Comparison of ENCODE assay signal across 1 cellular context in genomic region chr1:38990746-38991637, GRCh38.
TF ChIP-seq lines count a peak whose summit lies in the region.

A gene with protein sequence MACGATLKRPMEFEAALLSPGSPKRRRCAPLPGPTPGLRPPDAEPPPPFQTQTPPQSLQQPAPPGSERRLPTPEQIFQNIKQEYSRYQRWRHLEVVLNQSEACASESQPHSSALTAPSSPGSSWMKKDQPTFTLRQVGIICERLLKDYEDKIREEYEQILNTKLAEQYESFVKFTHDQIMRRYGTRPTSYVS (plus strand): TSS chr1:38991276. CDS start chr1:38991381, 105 bp downstream.

TF ChIP-seq in HEK293, 187 proteins besides CTCF, POLR2A, EP300 and RAD21 (continued from another document and continues in another):
- TF ChIP-seq, protein P1, sequence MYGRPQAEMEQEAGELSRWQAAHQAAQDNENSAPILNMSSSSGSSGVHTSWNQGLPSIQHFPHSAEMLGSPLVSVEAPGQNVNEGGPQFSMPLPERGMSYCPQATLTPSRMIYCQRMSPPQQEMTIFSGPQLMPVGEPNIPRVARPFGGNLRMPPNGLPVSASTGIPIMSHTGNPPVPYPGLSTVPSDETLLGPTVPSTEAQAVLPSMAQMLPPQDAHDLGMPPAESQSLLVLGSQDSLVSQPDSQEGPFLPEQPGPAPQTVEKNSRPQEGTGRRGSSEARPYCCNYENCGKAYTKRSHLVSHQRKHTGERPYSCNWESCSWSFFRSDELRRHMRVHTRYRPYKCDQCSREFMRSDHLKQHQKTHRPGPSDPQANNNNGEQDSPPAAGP (tag by site-specific recombination; IDR thresholded peaks at IDR 0.05) = peak; percentile 86
- TF ChIP-seq BCL11B (tag by site-specific recombination; IDR thresholded peaks at IDR 0.05; ENCODE audit: low read depth) = 0 out of 2 replicates have a peak, but pooled peaks have one; percentile 12
- TF ChIP-seq ZNF514 (tag by site-specific recombination; IDR thresholded peaks at IDR 0.05) = no peak
- TF ChIP-seq, protein P2, sequence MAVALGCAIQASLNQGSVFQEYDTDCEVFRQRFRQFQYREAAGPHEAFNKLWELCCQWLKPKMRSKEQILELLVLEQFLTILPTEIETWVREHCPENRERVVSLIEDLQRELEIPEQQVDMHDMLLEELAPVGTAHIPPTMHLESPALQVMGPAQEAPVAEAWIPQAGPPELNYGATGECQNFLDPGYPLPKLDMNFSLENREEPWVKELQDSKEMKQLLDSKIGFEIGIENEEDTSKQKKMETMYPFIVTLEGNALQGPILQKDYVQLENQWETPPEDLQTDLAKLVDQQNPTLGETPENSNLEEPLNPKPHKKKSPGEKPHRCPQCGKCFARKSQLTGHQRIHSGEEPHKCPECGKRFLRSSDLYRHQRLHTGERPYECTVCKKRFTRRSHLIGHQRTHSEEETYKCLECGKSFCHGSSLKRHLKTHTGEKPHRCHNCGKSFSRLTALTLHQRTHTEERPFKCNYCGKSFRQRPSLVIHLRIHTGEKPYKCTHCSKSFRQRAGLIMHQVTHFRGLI (tag by site-specific recombination; IDR thresholded peaks at IDR 0.05) = no peak
- TF ChIP-seq ZNF501 (tag by site-specific recombination; IDR thresholded peaks at IDR 0.05) = no peak
- no peak for TF ChIP-seq ZNF302 (tag by site-specific recombination; IDR thresholded peaks at IDR 0.05; ENCODE audit: low read depth)
- no peak for TF ChIP-seq ZNF473 (tag by site-specific recombination; IDR thresholded peaks at IDR 0.05)
- peak; percentile 42; the same call in 1 of the 2 replicates for TF ChIP-seq ZNF398 (tag by site-specific recombination; IDR thresholded peaks at IDR 0.05)
- peak; percentile 42; the same call in 1 of the 2 replicates for TF ChIP-seq ZNF677 (tag by site-specific recombination; IDR thresholded peaks at IDR 0.05)
- TF ChIP-seq ZSCAN23 (tag by site-specific recombination; IDR thresholded peaks at IDR 0.05) = no peak
- TF ChIP-seq ZNF692 (tag by site-specific recombination; IDR thresholded peaks at IDR 0.05) = peak; percentile 39
- TF ChIP-seq HIC1 (tag by site-specific recombination; IDR thresholded peaks at IDR 0.05) = no peak
- TF ChIP-seq ZBTB21 (tag by site-specific recombination; IDR thresholded peaks at IDR 0.05) = peak; percentile 33; the same call in 1 of the 2 replicates
- no peak for TF ChIP-seq ZNF654 (tag by site-specific recombination; IDR thresholded peaks at IDR 0.05; ENCODE audit: low read depth)
- TF ChIP-seq ZNF324 (tag by site-specific recombination; IDR thresholded peaks at IDR 0.05) = no peak
- TF ChIP-seq ZFP3 (tag by site-specific recombination; IDR thresholded peaks at IDR 0.05; ENCODE audit: low read depth) = no peak
- TF ChIP-seq, protein P3, sequence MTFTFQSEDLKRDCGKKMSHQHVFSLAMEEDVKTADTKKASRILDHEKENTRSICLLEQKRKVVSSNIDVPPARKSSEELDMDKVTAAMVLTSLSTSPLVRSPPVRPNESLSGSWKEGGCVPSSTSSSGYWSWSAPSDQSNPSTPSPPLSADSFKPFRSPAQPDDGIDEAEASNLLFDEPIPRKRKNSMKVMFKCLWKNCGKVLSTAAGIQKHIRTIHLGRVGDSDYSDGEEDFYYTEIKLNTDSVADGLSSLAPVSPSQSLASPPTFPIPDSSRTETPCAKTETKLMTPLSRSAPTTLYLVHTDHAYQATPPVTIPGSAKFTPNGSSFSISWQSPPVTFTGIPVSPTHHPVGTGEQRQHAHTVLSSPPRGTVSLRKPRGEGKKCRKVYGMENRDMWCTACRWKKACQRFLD (tag by site-specific recombination; IDR thresholded peaks at IDR 0.05) = no peak
- TF ChIP-seq ZNF26 (tag by site-specific recombination; IDR thresholded peaks at IDR 0.05) = no peak
- no peak for TF ChIP-seq ZNF2 (tag by site-specific recombination; IDR thresholded peaks at IDR 0.05)
- no peak for TF ChIP-seq ZNF292 (tag by site-specific recombination; IDR thresholded peaks at IDR 0.05; ENCODE audit: borderline replicate concordance, low read depth)
- no peak for TF ChIP-seq RBAK (tag by site-specific recombination; IDR thresholded peaks at IDR 0.05)
- no peak for TF ChIP-seq ZNF311 (tag by site-specific recombination; IDR thresholded peaks at IDR 0.05; ENCODE audit: borderline replicate concordance)
- no peak for TF ChIP-seq ZNF404 (tag by site-specific recombination; IDR thresholded peaks at IDR 0.05)
- TF ChIP-seq ZNF792 (tag by site-specific recombination; IDR thresholded peaks at IDR 0.05) = no peak
- TF ChIP-seq ZNF596 (tag by site-specific recombination; IDR thresholded peaks at IDR 0.05) = no peak
- TF ChIP-seq ZNF529 (tag by site-specific recombination; IDR thresholded peaks at IDR 0.05; ENCODE audit: insufficient replicate concordance) = no peak
- TF ChIP-seq ZNF768 (tag by site-specific recombination; IDR thresholded peaks at IDR 0.05) = no peak
- TF ChIP-seq, protein P4, sequence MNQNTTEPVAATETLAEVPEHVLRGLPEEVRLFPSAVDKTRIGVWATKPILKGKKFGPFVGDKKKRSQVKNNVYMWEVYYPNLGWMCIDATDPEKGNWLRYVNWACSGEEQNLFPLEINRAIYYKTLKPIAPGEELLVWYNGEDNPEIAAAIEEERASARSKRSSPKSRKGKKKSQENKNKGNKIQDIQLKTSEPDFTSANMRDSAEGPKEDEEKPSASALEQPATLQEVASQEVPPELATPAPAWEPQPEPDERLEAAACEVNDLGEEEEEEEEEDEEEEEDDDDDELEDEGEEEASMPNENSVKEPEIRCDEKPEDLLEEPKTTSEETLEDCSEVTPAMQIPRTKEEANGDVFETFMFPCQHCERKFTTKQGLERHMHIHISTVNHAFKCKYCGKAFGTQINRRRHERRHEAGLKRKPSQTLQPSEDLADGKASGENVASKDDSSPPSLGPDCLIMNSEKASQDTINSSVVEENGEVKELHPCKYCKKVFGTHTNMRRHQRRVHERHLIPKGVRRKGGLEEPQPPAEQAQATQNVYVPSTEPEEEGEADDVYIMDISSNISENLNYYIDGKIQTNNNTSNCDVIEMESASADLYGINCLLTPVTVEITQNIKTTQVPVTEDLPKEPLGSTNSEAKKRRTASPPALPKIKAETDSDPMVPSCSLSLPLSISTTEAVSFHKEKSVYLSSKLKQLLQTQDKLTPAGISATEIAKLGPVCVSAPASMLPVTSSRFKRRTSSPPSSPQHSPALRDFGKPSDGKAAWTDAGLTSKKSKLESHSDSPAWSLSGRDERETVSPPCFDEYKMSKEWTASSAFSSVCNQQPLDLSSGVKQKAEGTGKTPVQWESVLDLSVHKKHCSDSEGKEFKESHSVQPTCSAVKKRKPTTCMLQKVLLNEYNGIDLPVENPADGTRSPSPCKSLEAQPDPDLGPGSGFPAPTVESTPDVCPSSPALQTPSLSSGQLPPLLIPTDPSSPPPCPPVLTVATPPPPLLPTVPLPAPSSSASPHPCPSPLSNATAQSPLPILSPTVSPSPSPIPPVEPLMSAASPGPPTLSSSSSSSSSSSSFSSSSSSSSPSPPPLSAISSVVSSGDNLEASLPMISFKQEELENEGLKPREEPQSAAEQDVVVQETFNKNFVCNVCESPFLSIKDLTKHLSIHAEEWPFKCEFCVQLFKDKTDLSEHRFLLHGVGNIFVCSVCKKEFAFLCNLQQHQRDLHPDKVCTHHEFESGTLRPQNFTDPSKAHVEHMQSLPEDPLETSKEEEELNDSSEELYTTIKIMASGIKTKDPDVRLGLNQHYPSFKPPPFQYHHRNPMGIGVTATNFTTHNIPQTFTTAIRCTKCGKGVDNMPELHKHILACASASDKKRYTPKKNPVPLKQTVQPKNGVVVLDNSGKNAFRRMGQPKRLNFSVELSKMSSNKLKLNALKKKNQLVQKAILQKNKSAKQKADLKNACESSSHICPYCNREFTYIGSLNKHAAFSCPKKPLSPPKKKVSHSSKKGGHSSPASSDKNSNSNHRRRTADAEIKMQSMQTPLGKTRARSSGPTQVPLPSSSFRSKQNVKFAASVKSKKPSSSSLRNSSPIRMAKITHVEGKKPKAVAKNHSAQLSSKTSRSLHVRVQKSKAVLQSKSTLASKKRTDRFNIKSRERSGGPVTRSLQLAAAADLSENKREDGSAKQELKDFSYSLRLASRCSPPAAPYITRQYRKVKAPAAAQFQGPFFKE (tag by site-specific recombination; IDR thresholded peaks at IDR 0.05; ENCODE audit: borderline replicate concordance) = no peak
- TF ChIP-seq ZNF16 (tag by site-specific recombination; IDR thresholded peaks at IDR 0.05; ENCODE audit: low read depth) = no peak
- TF ChIP-seq ZNF175 (tag by site-specific recombination; IDR thresholded peaks at IDR 0.05) = no peak
- 0 out of 2 replicates have a peak, but pooled peaks have one; percentile 7 for TF ChIP-seq MZF1 (tag by site-specific recombination; IDR thresholded peaks at IDR 0.05; ENCODE audit: borderline replicate concordance)
- peak; percentile 93 for TF ChIP-seq ATF2 (tag by site-specific recombination; IDR thresholded peaks at IDR 0.05; ENCODE audit: low read depth)
- TF ChIP-seq ZNF785 (tag by site-specific recombination; IDR thresholded peaks at IDR 0.05) = no peak
- TF ChIP-seq ZNF549 (tag by site-specific recombination; IDR thresholded peaks at IDR 0.05) = no peak
- no peak for TF ChIP-seq MYNN (tag by site-specific recombination; IDR thresholded peaks at IDR 0.05; ENCODE audit: borderline replicate concordance)
- TF ChIP-seq ZNF133 (tag by site-specific recombination; IDR thresholded peaks at IDR 0.05) = no peak
- no peak for TF ChIP-seq ZNF239 (tag by site-specific recombination; IDR thresholded peaks at IDR 0.05)
- TF ChIP-seq ZNF629 (tag by site-specific recombination; IDR thresholded peaks at IDR 0.05) = peak; percentile 80
- no peak for TF ChIP-seq ZNF701 (tag by site-specific recombination; IDR thresholded peaks at IDR 0.05)
